ENCODE assay signal across 27 cellular contexts in the genomic region with DNA sequence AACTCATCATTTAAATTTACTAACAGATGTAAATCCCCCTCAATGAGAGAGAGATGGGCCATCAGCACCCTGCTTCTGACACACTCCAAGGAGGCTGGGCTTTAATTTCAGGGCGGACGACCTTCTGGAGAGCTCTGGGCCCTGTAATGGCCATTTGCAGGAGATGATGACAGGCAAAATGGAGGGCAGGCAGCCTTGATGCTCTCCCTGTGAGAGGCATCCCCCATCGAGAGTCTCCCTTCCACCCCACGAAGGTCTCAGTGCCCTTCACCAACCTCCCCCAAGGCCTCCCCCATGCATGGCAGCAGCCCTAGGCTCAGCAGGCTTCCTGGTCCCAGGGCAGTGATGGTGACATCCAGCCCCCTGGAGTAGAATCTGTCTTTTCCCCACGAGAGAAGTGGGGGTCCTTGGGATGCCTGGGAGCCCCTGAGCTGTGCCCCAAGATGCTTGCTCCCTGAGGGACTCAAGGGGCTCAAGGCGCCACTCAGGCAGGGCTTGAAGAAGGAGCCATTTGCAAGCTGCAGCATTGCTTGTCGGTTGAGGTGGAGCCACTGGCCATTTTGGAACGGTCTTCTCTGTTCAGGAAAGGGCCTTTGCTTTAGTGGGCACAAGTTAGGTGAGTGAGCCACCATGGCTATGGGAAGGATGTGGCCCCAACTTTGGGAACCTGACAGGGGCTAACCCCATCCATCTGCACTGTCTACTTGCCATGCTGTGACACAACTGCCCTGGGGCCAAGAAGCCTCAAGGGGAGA.
"Had no signal": no experiment of that assay in that cellular context is flagged by ENCODE, and none has a peak within 500 bp of the region (broad histone marks: within the 10 kb centered on the region; RNA-seq: fewer than 3 reads in every experiment).

No MANE protein-coding gene starts in this region.

- H3K27me3 ChIP-seq: hepatocyte, neural progenitor cell, pancreas had no signal

- H3K27ac ChIP-seq: hepatocyte, lower lobe of right lung, neural progenitor cell, pancreas, SK-N-MC, skin epidermis had no signal

- DNase-seq: activated B cell treated with CpG ODN at 0.5 μM for 24 hours; activated CD4-positive, alpha-beta memory T cell treated with anti-CD3 and anti-CD28 coated beads for 36 hours; activated CD4-positive, alpha-beta T cell treated with anti-CD3 and anti-CD28 coated beads for 48 hours; activated gamma-delta T cell; activated naive CD4-positive, alpha-beta T cell treated with anti-CD3 and anti-CD28 coated beads, Interleukin-2, amount 50 U/mL, for 16 hours; activated T-cell treated with anti-CD3 and anti-CD28 coated beads, Interleukin-2, amount 50 U/mL, for 72 hours; dermis blood vessel endothelial cell; effector memory CD4-positive, alpha-beta T cell; foreskin melanocyte; glutamatergic neuron; immature natural killer cell; lower lobe of right lung; right cardiac atrium; stimulated activated CD4-positive, alpha-beta T cell treated with anti-CD3 and anti-CD28 coated beads, Interleukin-2, amount 100 ng/mL, for 24 hours; SW 1271; T-helper 17 cell had no signal

- ATAC-seq: activated T-cell treated with anti-CD3 and anti-CD28 coated beads, Interleukin-2, amount 50 U/mL, for 72 hours; esophagus mucosa; left lobe of liver; lower lobe of right lung; pancreas; right cardiac atrium; stimulated activated effector memory CD8-positive, alpha-beta T cell treated with anti-CD3 and anti-CD28 coated beads, Interleukin-12 subunit alpha, Interleukin-12 subunit beta, amount 100 ng/mL, for 72 hours; T-helper 17 cell had no signal

- H3K4me1 Mint-ChIP-seq: activated B cell treated with CpG ODN at 0.5 μM for 24 hours; immature natural killer cell; mesothelial cell of epicardium; stimulated activated effector memory CD8-positive, alpha-beta T cell treated with anti-CD3 and anti-CD28 coated beads, Interleukin-12 subunit alpha, Interleukin-12 subunit beta, amount 100 ng/mL, for 72 hours had no signal

- H3K79me2 ChIP-seq: hepatocyte had no signal

- H3K36me3 Mint-ChIP-seq: activated CD4-positive, alpha-beta memory T cell treated with anti-CD3 and anti-CD28 coated beads for 36 hours; brain; immature natural killer cell; mesothelial cell of epicardium; naive thymus-derived CD8-positive, alpha-beta T cell; neural progenitor cell; stimulated activated effector memory CD8-positive, alpha-beta T cell treated with anti-CD3 and anti-CD28 coated beads, Interleukin-12 subunit alpha, Interleukin-12 subunit beta, amount 100 ng/mL, for 72 hours had no signal

- H3K9me3 Mint-ChIP-seq: activated B cell treated with CpG ODN at 0.5 μM for 24 hours; activated CD4-positive, alpha-beta memory T cell treated with anti-CD3 and anti-CD28 coated beads for 36 hours; activated T-cell treated with anti-CD3 and anti-CD28 coated beads, Interleukin-2, amount 50 U/mL, for 72 hours; naive thymus-derived CD8-positive, alpha-beta T cell; stimulated activated effector memory CD8-positive, alpha-beta T cell treated with anti-CD3 and anti-CD28 coated beads, Interleukin-12 subunit alpha, Interleukin-12 subunit beta, amount 100 ng/mL, for 72 hours had no signal

- H3K9me3 ChIP-seq: lower lobe of right lung, pancreas had no signal

- H3K4me2 ChIP-seq: hepatocyte, neural progenitor cell had no signal

- H3K4me3 ChIP-seq: hepatocyte, lower lobe of right lung, neural progenitor cell, pancreas, SK-N-MC, skin epidermis had no signal

- H3K36me3 ChIP-seq: lower lobe of right lung, neural progenitor cell, pancreas had no signal

- H3K9ac ChIP-seq: neural progenitor cell had no signal

- H3K4me1 ChIP-seq: lower lobe of right lung, pancreas had no signal

- H3K27ac Mint-ChIP-seq: activated B cell treated with CpG ODN at 0.5 μM for 24 hours; activated CD4-positive, alpha-beta memory T cell treated with anti-CD3 and anti-CD28 coated beads for 36 hours; activated T-cell treated with anti-CD3 and anti-CD28 coated beads, Interleukin-2, amount 50 U/mL, for 72 hours; brain; immature natural killer cell; mesothelial cell of epicardium; neural progenitor cell; stimulated activated effector memory CD8-positive, alpha-beta T cell treated with anti-CD3 and anti-CD28 coated beads, Interleukin-12 subunit alpha, Interleukin-12 subunit beta, amount 100 ng/mL, for 72 hours; T-helper 17 cell had no signal

- H3K27me3 Mint-ChIP-seq: naive thymus-derived CD8-positive, alpha-beta T cell had no signal

- H2AFZ ChIP-seq: hepatocyte, neural progenitor cell had no signal

- H3K4me3 Mint-ChIP-seq: activated B cell treated with CpG ODN at 0.5 μM for 24 hours; activated CD4-positive, alpha-beta memory T cell treated with anti-CD3 and anti-CD28 coated beads for 36 hours; activated T-cell treated with anti-CD3 and anti-CD28 coated beads, Interleukin-2, amount 50 U/mL, for 72 hours; brain; immature natural killer cell; mesothelial cell of epicardium; naive thymus-derived CD8-positive, alpha-beta T cell; neural progenitor cell; stimulated activated effector memory CD8-positive, alpha-beta T cell treated with anti-CD3 and anti-CD28 coated beads, Interleukin-12 subunit alpha, Interleukin-12 subunit beta, amount 100 ng/mL, for 72 hours; T-helper 17 cell had no signal
